ENCODE assay signal across 8 cellular contexts in the genomic region with DNA sequence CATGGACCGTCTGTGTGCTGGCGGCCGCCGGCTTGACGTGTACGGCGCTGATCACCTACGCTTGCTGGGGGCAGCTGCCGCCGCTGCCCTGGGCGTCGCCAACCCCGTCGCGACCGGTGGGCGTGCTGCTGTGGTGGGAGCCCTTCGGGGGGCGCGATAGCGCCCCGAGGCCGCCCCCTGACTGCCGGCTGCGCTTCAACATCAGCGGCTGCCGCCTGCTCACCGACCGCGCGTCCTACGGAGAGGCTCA. TPM values are rescaled to one million over a fixed set of nuclear protein-coding genes. Genes with fewer than 3 reads are reported as not detected.
DNase-seq lines count a peak whose midpoint lies in the region; ATAC-seq and TF ChIP-seq lines count a peak whose summit lies in the region.

No MANE protein-coding gene starts in this region.

- no peaks in the 10 kb centered on the region for H3K27me3 ChIP-seq in thoracic aorta (replicated peaks; ENCODE audit: insufficient read depth)

- DNase-seq in left colon (peak; percentile 31 to 57), thoracic aorta (ENCODE audit: low spot score) (no peak), DMS114 treated with DMSO at 0.1 percent for 48 hours (lab: John Stamatoyannopoulos, UW; ENCODE audit: unreplicated experiment) (no peak)

- H3K36me3 ChIP-seq in ES-I3 (ENCODE audit: insufficient read depth, low read length), result no peaks in the 10 kb centered on the region
- no peaks in the 10 kb centered on the region for H3K36me3 ChIP-seq in thoracic aorta

- H3K27ac ChIP-seq in thoracic aorta, result peak overlapping the region; percentile 100

- TF ChIP-seq CTCF in thoracic aorta (IDR thresholded peaks at IDR 0.05), result no peak

- peaks cover 43% of the 10 kb centered on the region for H3K4me1 Mint-ChIP-seq in activated naive CD8-positive, alpha-beta T cell (ENCODE audit: low read depth)

- H3K4me1 ChIP-seq in ES-I3 (ENCODE audit: insufficient read depth, low read length) (no peaks in the 10 kb centered on the region), thoracic aorta (ENCODE audit: control insufficient read depth in 1 of 2, low read depth in 2 of 2) (peaks cover 36 to 59% of the 10 kb centered on the region in 2 donors)

- intact Hi-C loops in left colon (cut with DNase I, micrococcal nuclease), result no loop called here

- H3K9me3 Mint-ChIP-seq in activated naive CD8-positive, alpha-beta T cell (ENCODE audit: low read depth), result no peaks in the 10 kb centered on the region

- H3K4me3 ChIP-seq in thoracic aorta, result peak overlapping the region; percentile 92

- peak overlapping the region; percentile 81 for H3K4me3 Mint-ChIP-seq in activated naive CD8-positive, alpha-beta T cell

- no peak overlapping the region for H3K27ac Mint-ChIP-seq in activated naive CD8-positive, alpha-beta T cell

- ATAC-seq in HG02938 (IDR thresholded peaks at IDR 0.05; ENCODE audit: unreplicated experiment) (peak; percentile 3), left colon (no peak), thoracic aorta (ENCODE audit: insufficient number of reproducible peaks, low FRiP score, low read depth) (peak; percentile 1), GM18858 (IDR thresholded peaks at IDR 0.05; ENCODE audit: unreplicated experiment) (no peak), GM19467 (IDR thresholded peaks at IDR 0.05; ENCODE audit: unreplicated experiment) (no peak)

- H3K36me3 Mint-ChIP-seq in activated naive CD8-positive, alpha-beta T cell, result no peaks in the 10 kb centered on the region

- H3K9ac ChIP-seq in ES-I3 (ENCODE audit: low read depth, low read length), result peak overlapping the region; percentile 77

- H3K9me3 ChIP-seq in ES-I3 (ENCODE audit: control insufficient read depth, insufficient read depth, low read length) (no peaks in the 10 kb centered on the region), thoracic aorta (no peaks in the 10 kb centered on the region)

- no peaks in the 10 kb centered on the region for H3K27me3 Mint-ChIP-seq in activated naive CD8-positive, alpha-beta T cell

RNA-seq across cellular contexts. Expression of a gene that starts 0.8 kb away (rescaled TPM):
- total RNA-seq in left colon, result 10 to 100 TPM; 21.8 to 29.9 TPM
- 10 to 100 TPM; 14.1 to 23.4 TPM for total RNA-seq in thoracic aorta

RNA-seq across cellular contexts. Expression of a gene that starts 22.7 kb away (rescaled TPM):
- total RNA-seq in left colon (1 to 10 TPM; 5.9 to 7.5 TPM), thoracic aorta (10 to 100 TPM; 11.5 to 13.5 TPM)

RNA-seq across cellular contexts. Expression of a gene that starts 32.2 kb away (rescaled TPM):
- total RNA-seq in left colon (not detected), thoracic aorta (not detected)

RNA-seq across cellular contexts. Expression of a gene that starts 50.7 kb away (rescaled TPM):
- total RNA-seq in left colon (10 to 100 TPM; 11.7 to 13.8 TPM), thoracic aorta (10 to 100 TPM; 18.8 to 20.8 TPM)

RNA-seq across cellular contexts. Expression of a gene that starts 50.9 kb away (rescaled TPM):
- total RNA-seq in left colon, result 10 to 100 TPM; 10.5 to 11.4 TPM
- total RNA-seq in thoracic aorta, result 10 to 100 TPM in 1 of 2 donors, 1 to 10 TPM in 1; 7.9 to 12.6 TPM

Comparison
In these comparisons a context has a peak if more than half of its experiments do, and no peak if none do; other contexts are left out.
1. ATAC-seq: peak in HG02938 (single experiment) and thoracic aorta (single experiment); none in left colon (single experiment), GM18858 (single experiment) and GM19467 (single experiment).
2. DNase-seq: peak in left colon (2 of 2); none in thoracic aorta (single experiment) and DMS114 treated with DMSO at 0.1 percent for 48 hours (single experiment).